Comparison of ENCODE assay signal across 1 cellular context in the genomic region with DNA sequence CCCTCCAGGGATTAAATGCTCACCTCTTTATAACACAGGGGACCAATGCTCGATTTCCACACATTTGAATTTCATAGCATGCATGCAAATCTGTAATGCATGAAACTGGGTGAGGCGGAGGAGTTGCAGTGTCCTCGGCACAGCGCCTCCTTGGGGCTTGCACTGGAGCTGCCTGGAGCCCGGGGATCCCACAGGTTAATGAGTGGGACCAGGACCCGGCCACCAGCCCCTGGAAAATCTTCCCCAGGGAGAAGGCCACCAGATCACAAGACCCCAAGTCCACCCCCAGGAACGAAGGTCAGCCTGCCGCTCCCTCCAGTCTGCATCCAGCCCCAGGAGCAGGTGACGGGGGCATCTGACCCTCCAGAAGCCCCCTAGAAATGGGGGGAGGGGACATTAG.
TF ChIP-seq lines count a peak whose summit lies in the region.

No MANE protein-coding gene starts in this region.

TF ChIP-seq in GM23338, 12 proteins besides CTCF, POLR2A, EP300 and RAD21 (continued from another document):
- TF ChIP-seq ZNF462 (CRISPR knock-in tag; IDR thresholded peaks at IDR 0.05), result no peak
- TF ChIP-seq, protein P1, sequence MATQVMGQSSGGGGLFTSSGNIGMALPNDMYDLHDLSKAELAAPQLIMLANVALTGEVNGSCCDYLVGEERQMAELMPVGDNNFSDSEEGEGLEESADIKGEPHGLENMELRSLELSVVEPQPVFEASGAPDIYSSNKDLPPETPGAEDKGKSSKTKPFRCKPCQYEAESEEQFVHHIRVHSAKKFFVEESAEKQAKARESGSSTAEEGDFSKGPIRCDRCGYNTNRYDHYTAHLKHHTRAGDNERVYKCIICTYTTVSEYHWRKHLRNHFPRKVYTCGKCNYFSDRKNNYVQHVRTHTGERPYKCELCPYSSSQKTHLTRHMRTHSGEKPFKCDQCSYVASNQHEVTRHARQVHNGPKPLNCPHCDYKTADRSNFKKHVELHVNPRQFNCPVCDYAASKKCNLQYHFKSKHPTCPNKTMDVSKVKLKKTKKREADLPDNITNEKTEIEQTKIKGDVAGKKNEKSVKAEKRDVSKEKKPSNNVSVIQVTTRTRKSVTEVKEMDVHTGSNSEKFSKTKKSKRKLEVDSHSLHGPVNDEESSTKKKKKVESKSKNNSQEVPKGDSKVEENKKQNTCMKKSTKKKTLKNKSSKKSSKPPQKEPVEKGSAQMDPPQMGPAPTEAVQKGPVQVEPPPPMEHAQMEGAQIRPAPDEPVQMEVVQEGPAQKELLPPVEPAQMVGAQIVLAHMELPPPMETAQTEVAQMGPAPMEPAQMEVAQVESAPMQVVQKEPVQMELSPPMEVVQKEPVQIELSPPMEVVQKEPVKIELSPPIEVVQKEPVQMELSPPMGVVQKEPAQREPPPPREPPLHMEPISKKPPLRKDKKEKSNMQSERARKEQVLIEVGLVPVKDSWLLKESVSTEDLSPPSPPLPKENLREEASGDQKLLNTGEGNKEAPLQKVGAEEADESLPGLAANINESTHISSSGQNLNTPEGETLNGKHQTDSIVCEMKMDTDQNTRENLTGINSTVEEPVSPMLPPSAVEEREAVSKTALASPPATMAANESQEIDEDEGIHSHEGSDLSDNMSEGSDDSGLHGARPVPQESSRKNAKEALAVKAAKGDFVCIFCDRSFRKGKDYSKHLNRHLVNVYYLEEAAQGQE (IDR thresholded peaks at IDR 0.05; ENCODE audit: unreplicated experiment), result no peak
- TF ChIP-seq EZH2phosphoT487 (IDR thresholded peaks at IDR 0.05; ENCODE audit: unreplicated experiment), result no peak
- no peak for TF ChIP-seq CREB1 (CRISPR knock-in tag; IDR thresholded peaks at IDR 0.05; ENCODE audit: low read depth)
- TF ChIP-seq JUNB (IDR thresholded peaks at IDR 0.05; ENCODE audit: unreplicated experiment), result no peak
- TF ChIP-seq NANOG (IDR thresholded peaks at IDR 0.05; ENCODE audit: borderline replicate concordance), result no peak
